ENCODE assay signal across 10 cellular contexts in genomic region chr14:55053018-55053417, GRCh38. TPM values are rescaled to one million over a fixed set of nuclear protein-coding genes. Genes with fewer than 3 reads are reported as not detected.
DNase-seq lines count a peak whose midpoint lies in the region; ATAC-seq and TF ChIP-seq lines count a peak whose summit lies in the region.
"Had no signal": no experiment of that assay in that cellular context is flagged by ENCODE, and none has a peak within 500 bp of the region (broad histone marks: within the 10 kb centered on the region; RNA-seq: fewer than 3 reads in every experiment).

No MANE protein-coding gene starts in this region.

- H3K4me1 ChIP-seq in PC-9 (replicated peaks; ENCODE audit: insufficient read depth) (peaks cover 17% of the 10 kb centered on the region), parathyroid adenoma (peaks cover 3% of the 10 kb centered on the region)

- H4K20me1 ChIP-seq in PC-9 (ENCODE audit: insufficient read depth): peaks cover 48% of the 10 kb centered on the region

- peak overlapping the region; percentile 80 for H3K4me3 ChIP-seq in PC-9
- peak overlapping the region; percentile 67 for H3K4me3 ChIP-seq in epithelial cell of esophagus (ENCODE audit: low read length)
- H3K4me3 ChIP-seq in parathyroid adenoma (ENCODE audit: low read depth, low read length): peak overlapping the region; percentile 99

- H3F3A ChIP-seq in PC-9 (ENCODE audit: insufficient read depth, low read depth): peaks cover 24% of the 10 kb centered on the region; the same call in 1 of the 2 replicates

- CTCF ChIA-PET in Calu3 (lab: Charles Lee): interaction anchor here (1.2 to 2.8 kb wide), 2 partner anchors 24 to 108 kb away, joined by 3 to 17 read pairs; no protein-coding TSS in a partner anchor
- CTCF ChIA-PET in PC-9 (lab: Charles Lee): no interaction called here

- peak overlapping the region; percentile 92 for H3K4me3 Mint-ChIP-seq in Calu3 (ENCODE audit: low read depth, unreplicated experiment)

- H3K9me3 Mint-ChIP-seq in Calu3 (ENCODE audit: low read depth, unreplicated experiment): no peaks in the 10 kb centered on the region

- TF ChIP-seq CTCF in Calu3 (IDR thresholded peaks at IDR 0.05; ENCODE audit: unreplicated experiment) (no peak), PC-9 (conservative IDR thresholded peaks at IDR 0.05) (no peak), epithelial cell of esophagus (IDR thresholded peaks at IDR 0.05; ENCODE audit: insufficient read depth, low read depth, low read length, missing control alignments) (no peak), parathyroid adenoma (IDR thresholded peaks at IDR 0.05) (no peak)

- peak overlapping the region; percentile 99 for H3K27ac Mint-ChIP-seq in Calu3 (ENCODE audit: unreplicated experiment)

- BruUV-seq in Calu3 (replicated peaks; lab: Mats Ljungman, UMichigan): no TSS peak
- BruUV-seq in PC-9 (replicated peaks; lab: Mats Ljungman, UMichigan): no TSS peak

- H2AFZ ChIP-seq in PC-9 (no peak overlapping the region), parathyroid adenoma (no peak overlapping the region)

- peaks cover 65% of the 10 kb centered on the region for H3K79me2 ChIP-seq in PC-9 (ENCODE audit: low read depth)
- peaks cover 32% of the 10 kb centered on the region for H3K79me2 ChIP-seq in parathyroid adenoma

- intact Hi-C loops in Calu3 (cut with micrococcal nuclease; ENCODE audit: unreplicated experiment) (loop anchor here (5.0 kb wide), 1 partner anchor 34 kb away; no protein-coding TSS in a partner anchor), PC-9 (cut with micrococcal nuclease; ENCODE audit: unreplicated experiment) (no loop called here)

- H3K4me2 ChIP-seq in PC-9: peak overlapping the region; percentile 95
- no peak overlapping the region for H3K4me2 ChIP-seq in parathyroid adenoma (ENCODE audit: low read length)

- ATAC-seq in HG03045 (IDR thresholded peaks at IDR 0.05; ENCODE audit: unreplicated experiment): no peak
- ATAC-seq in HG03457 (IDR thresholded peaks at IDR 0.05; ENCODE audit: unreplicated experiment): no peak

- no peak overlapping the region for H3K9ac ChIP-seq in parathyroid adenoma

- H3K27ac ChIP-seq in PC-9 (no peak overlapping the region), parathyroid adenoma (no peak overlapping the region)

- no peaks in the 10 kb centered on the region for H3K27me3 ChIP-seq in PC-9 (ENCODE audit: insufficient read depth, low read depth)
- H3K27me3 ChIP-seq in parathyroid adenoma (ENCODE audit: control insufficient read depth, insufficient read depth, low read length): no peaks in the 10 kb centered on the region

- H3K27me3 Mint-ChIP-seq in Calu3 (ENCODE audit: unreplicated experiment): no peaks in the 10 kb centered on the region

- no peaks in the 10 kb centered on the region; the same call in 1 of the 2 replicates for H3K9me2 ChIP-seq in PC-9 (ENCODE audit: insufficient read depth)

- H3K4me1 Mint-ChIP-seq in Calu3 (ENCODE audit: low read depth, unreplicated experiment): peaks cover 10% of the 10 kb centered on the region

- no peak for DNase-seq in Calu3
- no peak for DNase-seq in PC-9
- DNase-seq in epithelial cell of esophagus (ENCODE audit: low read depth): no peak
- DNase-seq in RKO (ENCODE audit: low spot score): no peak
- no peak for DNase-seq in NCI-H2196 treated with DMSO at 0.1 percent for 48 hours (lab: John Stamatoyannopoulos, UW; ENCODE audit: unreplicated experiment)
- DNase-seq: Kasumi-1; stimulated activated CD4-positive, alpha-beta T cell treated with anti-CD3 and anti-CD28 coated beads, Interleukin-12 subunit alpha, Interleukin-12 subunit beta, amount 100 ng/mL, for 4 hours had no signal

- H3K36me3 ChIP-seq in PC-9 (ENCODE audit: low read depth) (peaks cover 17% of the 10 kb centered on the region; the same call in 1 of the 2 replicates), parathyroid adenoma (ENCODE audit: control insufficient read depth, insufficient read depth, low read length) (no peaks in the 10 kb centered on the region)

- POLR2A ChIA-PET in PC-9 (lab: Charles Lee; ENCODE audit: unreplicated experiment): no interaction called here

- no peaks in the 10 kb centered on the region for H3K9me3 ChIP-seq in PC-9 (ENCODE audit: insufficient read depth, low read depth)
- no peaks in the 10 kb centered on the region for H3K9me3 ChIP-seq in parathyroid adenoma (ENCODE audit: control insufficient read depth, low read length)

- peaks cover 48% of the 10 kb centered on the region for H3K36me3 Mint-ChIP-seq in Calu3 (ENCODE audit: insufficient read depth, unreplicated experiment)

RNA-seq across cellular contexts. Expression of gene MAPK1IP1L, which starts 1.6 kb away (rescaled TPM):
- total RNA-seq in Calu3 (2022) (104 and 108 TPM in 2 replicates), PC-9 (2021) (54.3 and 79.7 TPM in 2 replicates)

RNA-seq across cellular contexts. Expression of gene SOCS4, which starts 26.0 kb away (rescaled TPM):
- total RNA-seq in Calu3 (2022) (29.9 and 31.5 TPM in 2 replicates), PC-9 (2021) (25.3 and 33.4 TPM in 2 replicates)

RNA-seq across cellular contexts. Expression of gene WDHD1, which starts 26.1 kb away (rescaled TPM):
- 25.0 and 27.7 TPM in 2 replicates for total RNA-seq in Calu3 (2022)
- total RNA-seq in PC-9 (2021): 27.9 and 34.3 TPM in 2 replicates
